Comparison of ENCODE assay signal across 8 cellular contexts in genomic region chr7:20220293-20220755, GRCh38. TPM values are rescaled to one million over a fixed set of nuclear protein-coding genes. Genes with fewer than 3 reads are reported as not detected.
DNase-seq lines count a peak whose midpoint lies in the region; ATAC-seq lines count a peak whose summit lies in the region.

No MANE protein-coding gene starts in this region.

- H3K36me3 Mint-ChIP-seq in IgD-negative memory B cell (no peaks in the 10 kb centered on the region), immature natural killer cell (no peaks in the 10 kb centered on the region)
- H3K36me3 Mint-ChIP-seq in activated CD4-positive, alpha-beta T cell treated with anti-CD3 and anti-CD28 coated beads, Interleukin-2, amount 10 ng/mL, durations not matched to agents 24 days and 14 days (ENCODE audit: low read depth): no peaks in the 10 kb centered on the region

- intact Hi-C loops in activated CD4-positive, alpha-beta T cell treated with anti-CD3 and anti-CD28 coated beads, Interleukin-2, amount 10 ng/mL, durations not matched to agents 24 days and 14 days (cut with micrococcal nuclease): no loop called here

- H3K27me3 Mint-ChIP-seq in IgD-negative memory B cell: no peaks in the 10 kb centered on the region
- H3K27me3 Mint-ChIP-seq in immature natural killer cell (ENCODE audit: low read depth in 3 of 3): peaks cover 0 to 2% (median 0%) of the 10 kb centered on the region in 3 donors
- H3K27me3 Mint-ChIP-seq in activated CD4-positive, alpha-beta T cell treated with anti-CD3 and anti-CD28 coated beads, Interleukin-2, amount 10 ng/mL, durations not matched to agents 24 days and 14 days: no peaks in the 10 kb centered on the region

- H3K27ac Mint-ChIP-seq in IgD-negative memory B cell: peak overlapping the region; percentile 88 to 96 (median 95)
- peak overlapping the region in 5 of 6 donors; percentile 20 to 76 (median 37) for H3K27ac Mint-ChIP-seq in immature natural killer cell
- H3K27ac Mint-ChIP-seq in activated CD4-positive, alpha-beta T cell treated with anti-CD3 and anti-CD28 coated beads, Interleukin-2, amount 10 ng/mL, durations not matched to agents 24 days and 14 days: no peak overlapping the region

- DNase-seq in AML-193 (lab: John Stamatoyannopoulos, UW) (peak; percentile 60 to 71), immature natural killer cell (no peak), cerebellar nuclear complex (lab: John Stamatoyannopoulos, UW) (no peak), occipital lobe (lab: John Stamatoyannopoulos, UW) (no peak), NCI-H2029 (lab: John Stamatoyannopoulos, UW) (no peak)
- no peak for DNase-seq in activated CD4-positive, alpha-beta T cell treated with anti-CD3 and anti-CD28 coated beads, Interleukin-2, amount 10 ng/mL, durations not matched to agents 24 days and 14 days

- H3K4me3 Mint-ChIP-seq in IgD-negative memory B cell: peak overlapping the region; percentile 52 to 87 (median 76)
- peak overlapping the region in 4 of 5 donors; percentile 5 to 50 (median 38) for H3K4me3 Mint-ChIP-seq in immature natural killer cell
- no peak overlapping the region for H3K4me3 Mint-ChIP-seq in activated CD4-positive, alpha-beta T cell treated with anti-CD3 and anti-CD28 coated beads, Interleukin-2, amount 10 ng/mL, durations not matched to agents 24 days and 14 days

- peaks cover 38 to 44% (median 40%) of the 10 kb centered on the region in 3 donors for H3K4me1 Mint-ChIP-seq in IgD-negative memory B cell
- peaks cover 24 to 45% of the 10 kb centered on the region in 2 donors for H3K4me1 Mint-ChIP-seq in immature natural killer cell
- peaks cover 2% of the 10 kb centered on the region for H3K4me1 Mint-ChIP-seq in activated CD4-positive, alpha-beta T cell treated with anti-CD3 and anti-CD28 coated beads, Interleukin-2, amount 10 ng/mL, durations not matched to agents 24 days and 14 days

- no peaks in the 10 kb centered on the region for H3K9me3 Mint-ChIP-seq in IgD-negative memory B cell
- H3K9me3 Mint-ChIP-seq in immature natural killer cell: peaks cover 0 to 5% (median 0%) of the 10 kb centered on the region in 6 donors
- H3K9me3 Mint-ChIP-seq in activated CD4-positive, alpha-beta T cell treated with anti-CD3 and anti-CD28 coated beads, Interleukin-2, amount 10 ng/mL, durations not matched to agents 24 days and 14 days: no peaks in the 10 kb centered on the region

- ATAC-seq in GM19467 (IDR thresholded peaks at IDR 0.05; ENCODE audit: unreplicated experiment): peak; percentile 21

RNA-seq across cellular contexts. Expression of gene MACC1, which starts 3.1 kb away (rescaled TPM):
- 1.2 TPM for polyA plus RNA-seq in IgD-negative memory B cell
- polyA plus RNA-seq in immature natural killer cell: 1 to 10 TPM in 1 of 3 donors, under 1 TPM in 1, not detected in 1; 0.03 to 1.6 TPM
- 0.16 TPM for total RNA-seq in occipital lobe
- not detected in 2 replicates for total RNA-seq in activated CD4-positive, alpha-beta T cell treated with anti-CD3 and anti-CD28 coated beads, Interleukin-2, amount 10 ng/mL, durations not matched to agents 24 days and 14 days

Comparison
In these comparisons a context has a peak if more than half of its experiments do, and no peak if none do; other contexts are left out.
1. DNase-seq: peak in AML-193 (2 of 2); none in immature natural killer cell (0 of 3), cerebellar nuclear complex (0 of 2), occipital lobe (single experiment), NCI-H2029 (single experiment) and activated CD4-positive, alpha-beta T cell treated with anti-CD3 and anti-CD28 coated beads, Interleukin-2, amount 10 ng/mL, durations not matched to agents 24 days and 14 days (single experiment).